Comparison of ENCODE assay signal across 13 cellular contexts in the genomic region with DNA sequence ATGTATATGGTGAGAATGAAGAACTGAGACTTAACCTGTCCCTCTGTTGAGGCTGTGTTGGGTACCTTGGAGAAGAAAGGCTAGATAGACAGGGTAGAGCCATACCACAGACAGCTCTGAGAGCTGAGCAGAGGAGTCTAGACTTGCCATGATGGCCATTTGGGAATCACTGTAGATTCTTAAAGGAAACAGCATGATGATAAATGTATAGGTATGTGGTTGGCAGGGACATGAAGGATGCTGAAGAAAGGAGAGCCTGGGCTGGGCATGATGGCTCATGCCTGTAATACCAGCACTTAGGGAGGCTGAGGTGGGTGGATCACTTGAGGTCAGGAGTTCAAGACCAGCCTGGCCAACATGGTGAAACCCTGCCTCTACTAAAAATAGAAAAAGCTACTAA.
"Had no signal": no experiment of that assay in that cellular context is flagged by ENCODE, and none has a peak within 500 bp of the region (broad histone marks: within the 10 kb centered on the region; RNA-seq: fewer than 3 reads in every experiment).

No MANE protein-coding gene starts in this region.

- H3K27ac ChIP-seq: hepatocyte, neutrophil, right atrium auricular region, sigmoid colon, skin epidermis had no signal

- H3K4me1 ChIP-seq: right atrium auricular region had no signal

- H3K4me3 ChIP-seq: hepatocyte, mucosa of descending colon, right atrium auricular region, sigmoid colon, skin epidermis had no signal

- DNase-seq: effector memory CD4-positive, alpha-beta T cell; foreskin melanocyte; head of caudate nucleus; mucosa of descending colon; naive thymus-derived CD8-positive, alpha-beta T cell; posterior cingulate gyrus; sigmoid colon; stimulated activated naive CD4-positive, alpha-beta T cell treated with Interleukin-2 at 50 U/mL for 16 hours; trophoblast cell had no signal

- H3K9me3 ChIP-seq: mucosa of descending colon, neutrophil, right atrium auricular region, sigmoid colon had no signal

- ATAC-seq: mucosa of descending colon; naive thymus-derived CD8-positive, alpha-beta T cell had no signal

- H3K27me3 Mint-ChIP-seq: naive thymus-derived CD8-positive, alpha-beta T cell had no signal

- H3K4me3 Mint-ChIP-seq: naive thymus-derived CD8-positive, alpha-beta T cell had no signal

- H3K9me3 Mint-ChIP-seq: naive thymus-derived CD8-positive, alpha-beta T cell had no signal

- H3K36me3 ChIP-seq: right atrium auricular region, sigmoid colon had no signal

- H3K27me3 ChIP-seq: hepatocyte, neutrophil, right atrium auricular region, sigmoid colon had no signal
